ENCODE assay signal across 11 cellular contexts in genomic region chr17:77036841-77037381, GRCh38.
DNase-seq lines count a peak whose midpoint lies in the region; ATAC-seq, FAIRE-seq and TF ChIP-seq lines count a peak whose summit lies in the region.
"Had no signal": no experiment of that assay in that cellular context is flagged by ENCODE, and none has a peak within 500 bp of the region (broad histone marks: within the 10 kb centered on the region; RNA-seq: fewer than 3 reads in every experiment).

No MANE protein-coding gene starts in this region.

- H3K9ac ChIP-seq in MM.1S (ENCODE audit: low read length) = no peak overlapping the region

- peak overlapping the region; percentile 45 for H2AFZ ChIP-seq in MM.1S (ENCODE audit: low read length)

- no peaks in the 10 kb centered on the region for H3K79me2 ChIP-seq in MM.1S (ENCODE audit: low read length)

- H3K36me3 ChIP-seq in MM.1S (replicated peaks; ENCODE audit: insufficient read depth, low read length) = no peaks in the 10 kb centered on the region
- H3K36me3 ChIP-seq in cardiac muscle cell = no peaks in the 10 kb centered on the region
- no peaks in the 10 kb centered on the region for H3K36me3 ChIP-seq in tibial artery
- H3K36me3 ChIP-seq: sigmoid colon, suprapubic skin had no signal

- TF ChIP-seq RAD21 in A549 (conservative IDR thresholded peaks at IDR 0.05 in 1 of 2, IDR thresholded peaks at IDR 0.05 in 1 of 2) = no peak

- no peak overlapping the region for H3K27ac ChIP-seq in A549
- no peak overlapping the region for H3K27ac ChIP-seq in MM.1S (ENCODE audit: low read length)
- H3K27ac ChIP-seq in cardiac muscle cell = no peak overlapping the region
- H3K27ac ChIP-seq in tibial artery = no peak overlapping the region
- H3K27ac ChIP-seq: sigmoid colon, suprapubic skin had no signal

- H3K27me3 ChIP-seq in MM.1S (replicated peaks; ENCODE audit: insufficient read depth, low read length) (no peaks in the 10 kb centered on the region), cardiac muscle cell (no peaks in the 10 kb centered on the region), tibial artery (peaks cover 0 to 63% of the 10 kb centered on the region in 2 donors)

- FAIRE-seq in A549 (lab: Jason Lieb, UNC) = no peak

- POLR2A ChIA-PET in A549 (lab: Yijun Ruan, JAX) = no interaction called here

- intact Hi-C loops in tibial artery (cut with DNase I; ENCODE audit: low total_unique reads) = no loop called here

- H3K4me3 ChIP-seq in A549 = no peak overlapping the region
- peak overlapping the region; percentile 27; the same call in 1 of the 2 replicates for H3K4me3 ChIP-seq in MM.1S (ENCODE audit: low read length)
- H3K4me3 ChIP-seq in cardiac muscle cell = no peak overlapping the region
- no peak overlapping the region for H3K4me3 ChIP-seq in tibial artery
- H3K4me3 ChIP-seq: sigmoid colon, suprapubic skin had no signal

- TF ChIP-seq EP300 in A549 (IDR thresholded peaks at IDR 0.05) = no peak

- TF ChIP-seq CTCF in A549 (IDR thresholded peaks at IDR 0.05) = no peak
- peak; percentile 46 for TF ChIP-seq CTCF in MM.1S (IDR thresholded peaks at IDR 0.05; ENCODE audit: low read length)
- TF ChIP-seq CTCF in cardiac muscle cell (IDR thresholded peaks at IDR 0.05; ENCODE audit: low read depth, low read length) = peak; percentile 8
- TF ChIP-seq CTCF in tibial artery (IDR thresholded peaks at IDR 0.05) = no peak

- ATAC-seq in A549 = peak; percentile 11 to 29; a peak in 2 of 6 replicates
- no peak for ATAC-seq in HG03378 (IDR thresholded peaks at IDR 0.05; ENCODE audit: unreplicated experiment)
- ATAC-seq in HG02763 (IDR thresholded peaks at IDR 0.05; ENCODE audit: unreplicated experiment) = no peak

- 85% methylated on average over 23 of the region's 23 CpGs for WGBS in A549 (ENCODE audit: missing lambda C conversion rate)

- TF ChIP-seq POLR2A in A549 (IDR thresholded peaks at IDR 0.05; ENCODE audit: low read length) = no peak

- peaks cover 3% of the 10 kb centered on the region; the same call in 1 of the 3 replicates for H3K9me3 ChIP-seq in A549
- no peaks in the 10 kb centered on the region for H3K9me3 ChIP-seq in MM.1S (replicated peaks; ENCODE audit: insufficient read depth, low read length)
- no peaks in the 10 kb centered on the region for H3K9me3 ChIP-seq in cardiac muscle cell (ENCODE audit: low read depth)
- H3K9me3 ChIP-seq in tibial artery = peaks cover 0 to 9% (median 6%) of the 10 kb centered on the region in 3 donors
- H3K9me3 ChIP-seq: suprapubic skin had no signal

- no peaks in the 10 kb centered on the region for H3K9me2 ChIP-seq in MM.1S (replicated peaks; ENCODE audit: insufficient read depth, low read length)

- no peaks in the 10 kb centered on the region for H3F3A ChIP-seq in MM.1S (ENCODE audit: insufficient read depth, low read length)

- DNase-seq in A549 (ENCODE audit: low read depth in 1 of 2, low spot score in 1 of 2) (no peak), MM.1S (peak; percentile 44), RPMI8226 (peak; percentile 83), cardiac muscle cell (ENCODE audit: low read depth in 1 of 2, low spot score in 1 of 2) (peak in 1 of 2 donors; percentile 26), tibial artery (no peak), AG20443 (ENCODE audit: low spot score) (no peak)
- DNase-seq: sigmoid colon, SW 1271 had no signal

- H4K20me1 ChIP-seq in MM.1S (ENCODE audit: insufficient read depth, low read length) = no peaks in the 10 kb centered on the region

- no peak overlapping the region for H3K4me2 ChIP-seq in A549
- peak overlapping the region; percentile 74 for H3K4me2 ChIP-seq in MM.1S (ENCODE audit: low read depth, low read length)

- CTCF ChIA-PET in A549 (lab: Yijun Ruan, JAX) = interaction anchor here (0.6 to 9.7 kb wide), 7 partner anchors 11 to 168 kb away, joined by 3 to 82 read pairs (median 3); partner anchors contain the start of gene MGAT5B

- H3K4me1 ChIP-seq in A549 = no peaks in the 10 kb centered on the region
- H3K4me1 ChIP-seq in MM.1S (ENCODE audit: low read length) = no peaks in the 10 kb centered on the region
- H3K4me1 ChIP-seq in cardiac muscle cell (ENCODE audit: low read depth) = peaks cover 4% of the 10 kb centered on the region
- peaks cover 0 to 7% (median 0%) of the 10 kb centered on the region in 4 donors for H3K4me1 ChIP-seq in tibial artery
- H3K4me1 ChIP-seq: sigmoid colon, suprapubic skin had no signal

TF ChIP-seq in A549, 52 proteins besides CTCF, POLR2A, EP300 and RAD21:
- TF ChIP-seq HOXB13 (CRISPR knock-in tag; IDR thresholded peaks at IDR 0.05; ENCODE audit: low read depth) (no peak), RCOR1 (IDR thresholded peaks at IDR 0.05; ENCODE audit: low read depth, low read length) (no peak), MYC (IDR thresholded peaks at IDR 0.05; ENCODE audit: borderline replicate concordance, low read length) (no peak), HEYL (CRISPR knock-in tag; IDR thresholded peaks at IDR 0.05) (no peak), FOXS1 (CRISPR knock-in tag; IDR thresholded peaks at IDR 0.05) (no peak), EHF (CRISPR knock-in tag; IDR thresholded peaks at IDR 0.05) (no peak), EHMT2 (IDR thresholded peaks at IDR 0.05; ENCODE audit: low read depth) (no peak), KDM5A (IDR thresholded peaks at IDR 0.05) (no peak), JUN (IDR thresholded peaks at IDR 0.05) (no peak), CBX8 (IDR thresholded peaks at IDR 0.05) (no peak), SMC3 (IDR thresholded peaks at IDR 0.05) (no peak), FOSL2 (IDR thresholded peaks at IDR 0.05) (no peak), FOSL2 (CRISPR knock-in tag; IDR thresholded peaks at IDR 0.05) (no peak), NPAS2 (CRISPR knock-in tag; IDR thresholded peaks at IDR 0.05; ENCODE audit: borderline replicate concordance) (no peak), ESRRA (IDR thresholded peaks at IDR 0.05; ENCODE audit: borderline replicate concordance, low read length) (no peak), ELK1 (IDR thresholded peaks at IDR 0.05; ENCODE audit: low read depth, low read length) (no peak), BCL3 (IDR thresholded peaks at IDR 0.05) (no peak), CHD4 (IDR thresholded peaks at IDR 0.05; ENCODE audit: borderline replicate concordance) (no peak)

Comparison
In these comparisons a context has a peak if more than half of its experiments do, and no peak if none do; other contexts are left out.
1. ATAC-seq: peak in A549 (2 of 2); none in HG03378 (single experiment) and HG02763 (single experiment).
2. DNase-seq: peak in MM.1S (single experiment) and RPMI8226 (single experiment); none in A549 (0 of 2), tibial artery (0 of 2) and AG20443 (single experiment).
3. CTCF ChIP-seq: peak in MM.1S (single experiment) and cardiac muscle cell (single experiment); none in A549 (single experiment) and tibial artery (0 of 2).